23 cellular contexts compared by ENCODE assay signal in the genomic region with DNA sequence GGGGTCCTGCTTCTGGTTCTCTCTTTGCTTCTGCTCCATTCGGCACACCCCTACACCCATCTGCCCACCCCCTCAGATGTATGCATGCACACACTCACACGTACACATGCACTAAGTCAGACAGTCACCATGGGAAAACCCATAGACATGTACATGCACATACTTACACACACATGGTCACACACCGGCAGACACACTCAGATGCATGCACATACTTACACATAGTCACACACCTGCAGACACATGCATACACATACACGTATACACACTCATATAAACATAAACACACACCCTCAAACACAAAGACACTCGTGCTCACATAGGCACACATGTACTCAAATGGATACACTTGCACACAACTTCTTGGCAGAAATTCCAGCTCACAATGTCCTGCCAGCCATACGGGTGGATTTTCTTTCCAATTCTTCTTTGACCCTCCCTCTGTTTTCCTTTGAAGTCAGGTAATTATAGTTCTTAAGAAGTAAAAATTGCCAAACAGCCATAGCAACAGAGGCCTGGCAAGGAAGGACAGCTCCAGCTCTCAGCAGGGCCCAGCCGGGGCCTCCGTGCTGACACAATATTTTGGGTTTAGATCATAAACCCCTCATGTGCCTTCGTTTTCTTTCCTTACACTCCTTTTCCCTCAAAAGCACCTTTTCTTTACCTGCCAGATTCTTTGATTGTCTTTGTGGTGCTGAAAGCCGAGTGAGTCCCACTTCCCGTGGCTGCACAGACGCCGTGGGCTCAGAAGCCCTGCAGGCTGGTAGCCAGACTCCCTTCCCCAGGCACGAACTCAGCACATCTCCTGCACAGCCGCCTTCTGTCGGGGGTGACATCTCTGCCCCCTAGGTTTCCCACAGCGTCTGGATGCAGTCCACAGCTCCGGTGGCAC.
DNase-seq lines count a peak whose midpoint lies in the region; ATAC-seq, FAIRE-seq and TF ChIP-seq lines count a peak whose summit lies in the region.
"Had no signal": no experiment of that assay in that cellular context is flagged by ENCODE, and none has a peak within 500 bp of the region (broad histone marks: within the 10 kb centered on the region; RNA-seq: fewer than 3 reads in every experiment).

No MANE protein-coding gene starts in this region.

- H3K4me1 Mint-ChIP-seq in T-helper 1 cell treated with Interleukin-12 subunit alpha and Interleukin-12 subunit beta and Interleukin-4 antibody, amounts not matched to agents 30 μg/mL and 1 μg/mL, for 36 hours (ENCODE audit: low read depth) = peaks cover 58% of the 10 kb centered on the region
- peaks cover 51% of the 10 kb centered on the region for H3K4me1 Mint-ChIP-seq in CD8-positive, alpha-beta T cell (ENCODE audit: low read depth)

- no peak for ATAC-seq in CD8-positive, alpha-beta T cell
- ATAC-seq in activated CD4-positive, CD25-positive, alpha-beta regulatory T cell treated with anti-CD3 and anti-CD28 coated beads, Interleukin-2, amount 50 U/mL, for 24 hours = no peak
- ATAC-seq in GM18868 (IDR thresholded peaks at IDR 0.05; ENCODE audit: unreplicated experiment) = no peak
- ATAC-seq: psoas muscle had no signal

- H3K4me1 ChIP-seq in CD8-positive, alpha-beta T cell (ENCODE audit: insufficient read depth, low read length) = peaks cover 41% of the 10 kb centered on the region
- H3K4me1 ChIP-seq in SJSA1 (replicated peaks) = peaks cover 48% of the 10 kb centered on the region
- H3K4me1 ChIP-seq in fibroblast of lung (ENCODE audit: control insufficient read depth, extremely low read depth, insufficient read depth, low read length) = peaks cover 9% of the 10 kb centered on the region
- H3K4me1 ChIP-seq in small intestine (ENCODE audit: control insufficient read depth in 2 of 2, insufficient read depth in 1 of 2, low read depth in 1 of 2, low read length in 1 of 2) = no peaks in the 10 kb centered on the region
- H3K4me1 ChIP-seq: BE2C, Peyer's patch, psoas muscle had no signal

- CTCF ChIA-PET in CD8-positive, alpha-beta T cell (lab: Charles Lee) = interaction anchor here (0.7 to 3.8 kb wide), 5 partner anchors 11 to 186 kb away, joined by 3 to 14 read pairs (median 4); no protein-coding TSS in a partner anchor

- H3K36me3 ChIP-seq in CD8-positive, alpha-beta T cell (ENCODE audit: insufficient read depth, low read length) = no peaks in the 10 kb centered on the region
- H3K36me3 ChIP-seq in SJSA1 (no peaks in the 10 kb centered on the region), fibroblast of lung (ENCODE audit: control insufficient read depth, insufficient read depth, low read length) (no peaks in the 10 kb centered on the region), small intestine (ENCODE audit: control insufficient read depth in 2 of 2, insufficient read depth in 2 of 2, low read length in 2 of 2) (no peaks in the 10 kb centered on the region)
- H3K36me3 ChIP-seq: BE2C, Peyer's patch had no signal

- H4K20me1 ChIP-seq in fibroblast of lung (ENCODE audit: control insufficient read depth, extremely low read depth, insufficient read depth, low read length) = no peaks in the 10 kb centered on the region

- FAIRE-seq in small intestine (lab: Jason Lieb, UNC) = no peak

- H3K4me3 Mint-ChIP-seq in T-helper 1 cell treated with Interleukin-12 subunit alpha and Interleukin-12 subunit beta and Interleukin-4 antibody, amounts not matched to agents 30 μg/mL and 1 μg/mL, for 36 hours = peak overlapping the region; percentile 4
- no peak overlapping the region for H3K4me3 Mint-ChIP-seq in CD8-positive, alpha-beta T cell
- H3K4me3 Mint-ChIP-seq: dendritic cell treated with granulocyte-macrophage colony-stimulating factor and Interleukin-4, amounts not matched to agents 40 ng/mL and 50 ng/mL, for 4 days; nephron had no signal

- no peak overlapping the region for H3K4me3 ChIP-seq in CD8-positive, alpha-beta T cell (ENCODE audit: low read depth, low read length)
- H3K4me3 ChIP-seq in SJSA1 (no peak overlapping the region; the same call in 1 of the 2 replicates), fibroblast of lung (replicated peaks in 1 of 4; ENCODE audit: control extremely low read depth in 1 of 4, insufficient read depth in 1 of 4, low read depth in 3 of 4, low read length in 4 of 4) (no peak overlapping the region), small intestine (ENCODE audit: low read depth in 1 of 2, low read length in 2 of 2) (no peak overlapping the region)
- H3K4me3 ChIP-seq: Peyer's patch, psoas muscle, SK-N-MC, testis had no signal

- H3K9me3 ChIP-seq in CD8-positive, alpha-beta T cell (ENCODE audit: low read length) = no peaks in the 10 kb centered on the region
- H3K9me3 ChIP-seq in SJSA1 (replicated peaks) (no peaks in the 10 kb centered on the region), fibroblast of lung (ENCODE audit: control insufficient read depth, insufficient read depth, low read depth, low read length) (no peaks in the 10 kb centered on the region), small intestine (ENCODE audit: control insufficient read depth, low read depth) (no peaks in the 10 kb centered on the region)
- H3K9me3 ChIP-seq: BE2C, Peyer's patch, psoas muscle, testis had no signal

- no peaks in the 10 kb centered on the region for H3K27me3 ChIP-seq in CD8-positive, alpha-beta T cell (ENCODE audit: insufficient read depth, low read length)
- H3K27me3 ChIP-seq in SJSA1 (replicated peaks) (no peaks in the 10 kb centered on the region), fibroblast of lung (ENCODE audit: control insufficient read depth, insufficient read depth, low read length) (peaks cover 2% of the 10 kb centered on the region), small intestine (ENCODE audit: control insufficient read depth in 2 of 2, insufficient read depth in 2 of 2, low read length in 2 of 2) (no peaks in the 10 kb centered on the region)
- H3K27me3 ChIP-seq: BE2C, Peyer's patch, testis had no signal

- DNase-seq in T-helper 1 cell (no peak), SJSA1 (ENCODE audit: low read depth in 1 of 2, low spot score in 2 of 2) (peak in 1 of 2 experiments; percentile 6), fibroblast of lung (ENCODE audit: low read depth in 2 of 2) (no peak), small intestine (no peak)
- peak in 1 of 7 experiments; percentile 23 for DNase-seq in CD8-positive, alpha-beta T cell
- DNase-seq: activated CD4-positive, alpha-beta T cell treated with anti-CD3 and anti-CD28 coated beads, Interleukin-2, amount 50 U/mL, for 48 hours; BE2C; foreskin melanocyte; kidney glomerular epithelial cell; NCI-H1436; NCI-H2171; NCI-H774; Peyer's patch; psoas muscle; stimulated activated CD8-positive, alpha-beta memory T cell treated with anti-CD3 and anti-CD28 coated beads, Interleukin-4, amount 100 ng/mL, for 48 hours; testis had no signal

- H3K9ac ChIP-seq in fibroblast of lung (ENCODE audit: insufficient read depth, low read length) = no peak overlapping the region

- H3K27ac ChIP-seq in CD8-positive, alpha-beta T cell (ENCODE audit: low read depth, low read length) = no peak overlapping the region
- H3K27ac ChIP-seq in SJSA1 (peak overlapping the region; percentile 8; the same call in 1 of the 2 replicates), fibroblast of lung (ENCODE audit: insufficient read depth, low read length) (no peak overlapping the region), small intestine (ENCODE audit: low read depth in 1 of 2, low read length in 1 of 2) (no peak overlapping the region)
- H3K27ac ChIP-seq: 22Rv1, psoas muscle, SK-N-MC, testis had no signal

- no peak overlapping the region for H2AFZ ChIP-seq in fibroblast of lung (ENCODE audit: low read length)

- intact Hi-C loops in CD8-positive, alpha-beta T cell (cut with DNase I, micrococcal nuclease) = no loop called here

- H3K36me3 Mint-ChIP-seq in T-helper 1 cell treated with Interleukin-12 subunit alpha and Interleukin-12 subunit beta and Interleukin-4 antibody, amounts not matched to agents 30 μg/mL and 1 μg/mL, for 36 hours (ENCODE audit: low read depth) = peaks cover 12% of the 10 kb centered on the region
- H3K36me3 Mint-ChIP-seq in CD8-positive, alpha-beta T cell = no peaks in the 10 kb centered on the region

- no peaks in the 10 kb centered on the region for H3K9me3 Mint-ChIP-seq in T-helper 1 cell treated with Interleukin-12 subunit alpha and Interleukin-12 subunit beta and Interleukin-4 antibody, amounts not matched to agents 30 μg/mL and 1 μg/mL, for 36 hours
- no peaks in the 10 kb centered on the region for H3K9me3 Mint-ChIP-seq in CD8-positive, alpha-beta T cell
- H3K9me3 Mint-ChIP-seq: dendritic cell treated with granulocyte-macrophage colony-stimulating factor and Interleukin-4, amounts not matched to agents 40 ng/mL and 50 ng/mL, for 4 days; nephron had no signal

- peak overlapping the region; percentile 68 for H3K27ac Mint-ChIP-seq in T-helper 1 cell treated with Interleukin-12 subunit alpha and Interleukin-12 subunit beta and Interleukin-4 antibody, amounts not matched to agents 30 μg/mL and 1 μg/mL, for 36 hours
- peak overlapping the region; percentile 73 for H3K27ac Mint-ChIP-seq in CD8-positive, alpha-beta T cell
- H3K27ac Mint-ChIP-seq: dendritic cell treated with granulocyte-macrophage colony-stimulating factor and Interleukin-4, amounts not matched to agents 40 ng/mL and 50 ng/mL, for 4 days had no signal

- POLR2A ChIA-PET in CD8-positive, alpha-beta T cell (lab: Charles Lee) = interaction anchor here (0.7 to 1.5 kb wide), 6 partner anchors 8 to 149 kb away, joined by 3 to 4 read pairs (median 3); no protein-coding TSS in a partner anchor

- no peaks in the 10 kb centered on the region for H3K79me2 ChIP-seq in fibroblast of lung (ENCODE audit: control insufficient read depth, insufficient read depth, low read length)

- peak overlapping the region; percentile 48 for H3K4me2 ChIP-seq in fibroblast of lung (ENCODE audit: extremely low read depth, insufficient read depth, low read length)

- H3K27me3 Mint-ChIP-seq in T-helper 1 cell treated with Interleukin-12 subunit alpha and Interleukin-12 subunit beta and Interleukin-4 antibody, amounts not matched to agents 30 μg/mL and 1 μg/mL, for 36 hours (ENCODE audit: low read depth) = no peaks in the 10 kb centered on the region
- no peaks in the 10 kb centered on the region for H3K27me3 Mint-ChIP-seq in CD8-positive, alpha-beta T cell (ENCODE audit: low read depth)

- TF ChIP-seq CTCF in CD8-positive, alpha-beta T cell (IDR thresholded peaks at IDR 0.05) = no peak
- TF ChIP-seq CTCF in fibroblast of lung (conservative IDR thresholded peaks at IDR 0.05 in 1 of 2, IDR thresholded peaks at IDR 0.05 in 1 of 2; ENCODE audit: low read depth in 1 of 2, low read length in 2 of 2) = no peak

- WGBS in small intestine, 3 donors = 64 to 70% (median 69%) methylated on average over 18 of the region's 18 CpGs
